In genomic region chr1:94634977-94635416, GRCh38 we compare ENCODE assay signal across 1 cellular context.
TF ChIP-seq lines count a peak whose summit lies in the region.

No MANE protein-coding gene starts in this region.

TF ChIP-seq in K562, 482 proteins besides CTCF, POLR2A, EP300 and RAD21 (continued from another document and continues in another):
- TF ChIP-seq HMGXB4 (CRISPR knock-in tag; IDR thresholded peaks at IDR 0.05) (no peak), PHB2 (IDR thresholded peaks at IDR 0.05; ENCODE audit: low read depth) (peak; percentile 89), NR0B1 (IDR thresholded peaks at IDR 0.05; ENCODE audit: partially characterized antibody) (no peak), CBX3 (IDR thresholded peaks at IDR 0.05; ENCODE audit: borderline replicate concordance in 1 of 2, low read length in 2 of 2) (0 out of 3 replicates have a peak, but pooled peaks of 1 of the 2 experiments have one; percentile 49), LARP7 (IDR thresholded peaks at IDR 0.05) (no peak), ID3 (CRISPR knock-in tag; IDR thresholded peaks at IDR 0.05) (no peak), ID3 (tag; IDR thresholded peaks at IDR 0.05) (no peak), CREB3 (tag; conservative IDR thresholded peaks at IDR 0.05; ENCODE audit: low read depth) (no peak), ZNF518B (CRISPR knock-in tag; IDR thresholded peaks at IDR 0.05) (no peak), DDX20 (tag; IDR thresholded peaks at IDR 0.05; ENCODE audit: low read depth) (no peak), ZNF3 (CRISPR knock-in tag; IDR thresholded peaks at IDR 0.05) (no peak), HCFC1 (IDR thresholded peaks at IDR 0.05; ENCODE audit: low read depth, low read length) (no peak), ZNF140 (CRISPR knock-in tag; IDR thresholded peaks at IDR 0.05) (no peak), ZC3H4 (CRISPR knock-in tag; IDR thresholded peaks at IDR 0.05; ENCODE audit: borderline replicate concordance) (no peak), ZBTB12 (CRISPR knock-in tag; IDR thresholded peaks at IDR 0.05) (no peak), SMAD3 (CRISPR knock-in tag; conservative IDR thresholded peaks at IDR 0.05) (no peak), ERF (CRISPR knock-in tag; IDR thresholded peaks at IDR 0.05) (no peak), IRF1 (CRISPR knock-in tag; IDR thresholded peaks at IDR 0.05; ENCODE audit: borderline replicate concordance) (no peak), TCFL5 (CRISPR knock-in tag; conservative IDR thresholded peaks at IDR 0.05) (no peak), MAZ (CRISPR knock-in tag; conservative IDR thresholded peaks at IDR 0.05 in 1 of 2, IDR thresholded peaks at IDR 0.05 in 1 of 2) (peak in 1 of 2 experiments; percentile 64; a peak in 3 of 4 replicates), ZNF277 (CRISPR knock-in tag; IDR thresholded peaks at IDR 0.05; ENCODE audit: borderline replicate concordance) (no peak), CHD1 (IDR thresholded peaks at IDR 0.05; ENCODE audit: low read length) (no peak), ZNF124 (CRISPR knock-in tag; IDR thresholded peaks at IDR 0.05) (no peak), KLF10 (CRISPR knock-in tag; IDR thresholded peaks at IDR 0.05) (no peak), TAL1 (IDR thresholded peaks at IDR 0.05) (peak; percentile 97), CHAMP1 (IDR thresholded peaks at IDR 0.05) (no peak), MXD1 (CRISPR knock-in tag; IDR thresholded peaks at IDR 0.05; ENCODE audit: borderline replicate concordance, poor library complexity, severe bottlenecking) (no peak), KDM4B (IDR thresholded peaks at IDR 0.05; ENCODE audit: borderline replicate concordance in 2 of 2, low read depth in 1 of 2) (no peak), RCOR1 (IDR thresholded peaks at IDR 0.05; ENCODE audit: borderline replicate concordance in 1 of 2, low read depth in 2 of 2, low read length in 2 of 2) (peak; percentile 72 to 82; a peak in 3 of 4 replicates), KLF13 (tag; IDR thresholded peaks at IDR 0.05; ENCODE audit: borderline replicate concordance, low read depth) (no peak), NCOA2 (IDR thresholded peaks at IDR 0.05; ENCODE audit: partially characterized antibody in 2 of 2) (no peak), ARID1B (IDR thresholded peaks at IDR 0.05) (peak; percentile 95), DACH1 (IDR thresholded peaks at IDR 0.05; ENCODE audit: partially characterized antibody) (no peak), TAF1 (IDR thresholded peaks at IDR 0.05; ENCODE audit: control insufficient read depth, extremely low read depth, insufficient read depth, low read length, severe bottlenecking) (peak; percentile 36), EHMT2 (IDR thresholded peaks at IDR 0.05) (no peak), ZFP1 (CRISPR knock-in tag; IDR thresholded peaks at IDR 0.05) (no peak), ELK1 (CRISPR knock-in tag; IDR thresholded peaks at IDR 0.05) (no peak), FOXA1 (IDR thresholded peaks at IDR 0.05; ENCODE audit: borderline replicate concordance) (no peak), ZNF133 (CRISPR knock-in tag; IDR thresholded peaks at IDR 0.05) (no peak), GATA2 (CRISPR knock-in tag; IDR thresholded peaks at IDR 0.05) (peak; percentile 93), PHF21A (IDR thresholded peaks at IDR 0.05; ENCODE audit: borderline replicate concordance, low read depth) (no peak), ARID2 (IDR thresholded peaks at IDR 0.05) (no peak), ELF4 (CRISPR knock-in tag; IDR thresholded peaks at IDR 0.05) (no peak), SRSF1 (IDR thresholded peaks at IDR 0.05; ENCODE audit: low read depth, low read length) (no peak), ZNF23 (CRISPR knock-in tag; IDR thresholded peaks at IDR 0.05) (no peak), ZNF707 (CRISPR knock-in tag; conservative IDR thresholded peaks at IDR 0.05) (0 out of 2 replicates have a peak, but pooled peaks have one; percentile 39), GATAD2A (IDR thresholded peaks at IDR 0.05) (no peak), ZNF347 (CRISPR knock-in tag; IDR thresholded peaks at IDR 0.05; ENCODE audit: low read depth) (no peak), TBL1XR1 (IDR thresholded peaks at IDR 0.05; ENCODE audit: low read length in 2 of 2) (peak; percentile 59 to 71; a peak in 3 of 4 replicates), KDM1A (IDR thresholded peaks at IDR 0.05) (peak; percentile 87 to 88), BMI1 (IDR thresholded peaks at IDR 0.05; ENCODE audit: low read length) (no peak), ZNF444 (CRISPR knock-in tag; IDR thresholded peaks at IDR 0.05) (no peak), ZNF79 (CRISPR knock-in tag; IDR thresholded peaks at IDR 0.05; ENCODE audit: low read depth) (no peak), ZC3H8 (IDR thresholded peaks at IDR 0.05) (no peak), ZNF511 (CRISPR knock-in tag; IDR thresholded peaks at IDR 0.05) (no peak), ZNF354B (CRISPR knock-in tag; IDR thresholded peaks at IDR 0.05) (no peak)
